8 cellular contexts compared by ENCODE assay signal in genomic region chr3:149247929-149248691, GRCh38. TPM values are rescaled to one million over a fixed set of nuclear protein-coding genes. Genes with fewer than 3 reads are reported as not detected.
A peak's percentile ranks its signal among the peaks of the same experiment; 100 is the strongest.
DNase-seq lines count a peak whose midpoint lies in the region; ATAC-seq, FAIRE-seq and TF ChIP-seq lines count a peak whose summit lies in the region.

No MANE protein-coding gene starts in this region.

- H3K36me3 ChIP-seq in left ventricle myocardium inferior, result no peaks in the 10 kb centered on the region
- no peaks in the 10 kb centered on the region for H3K36me3 ChIP-seq in pancreas
- H3K36me3 ChIP-seq in MG63, result no peaks in the 10 kb centered on the region

- ATAC-seq in Right ventricle myocardium inferior (no peak), HG03064 (IDR thresholded peaks at IDR 0.05; ENCODE audit: low read depth, unreplicated experiment) (peak; percentile 47), pancreas (peak; percentile 29 to 79 (median 64))

- peak overlapping the region; percentile 82 for H3K27ac Mint-ChIP-seq in activated T-cell treated with anti-CD3 and anti-CD28 coated beads, Interleukin-2, amount 50 U/mL, for 24 hours

- TF ChIP-seq CTCF in left ventricle myocardium inferior (IDR thresholded peaks at IDR 0.05; ENCODE audit: borderline replicate concordance), result no peak
- no peak for TF ChIP-seq CTCF in pancreas (IDR thresholded peaks at IDR 0.05)

- intact Hi-C loops in left ventricle myocardium inferior (cut with micrococcal nuclease) (no loop called here), Right ventricle myocardium inferior (cut with DNase I) (no loop called here), pancreas (cut with DNase I) (no loop called here)

- H3K9me3 ChIP-seq in left ventricle myocardium inferior (replicated peaks) (no peaks in the 10 kb centered on the region), pancreas (no peaks in the 10 kb centered on the region), MG63 (no peaks in the 10 kb centered on the region)

- H3K4me1 ChIP-seq in left ventricle myocardium inferior (peaks cover 26% of the 10 kb centered on the region), pancreas (peaks cover 12 to 44% (median 30%) of the 10 kb centered on the region in 3 donors)

- H3K4me3 ChIP-seq in left ventricle myocardium inferior (no peak overlapping the region), pancreas (no peak overlapping the region), MG63 (no peak overlapping the region)

- H3K4me3 Mint-ChIP-seq in activated T-cell treated with anti-CD3 and anti-CD28 coated beads, Interleukin-2, amount 50 U/mL, for 24 hours, result peak overlapping the region; percentile 19

- H3K27ac ChIP-seq in left ventricle myocardium inferior (replicated peaks) (peak overlapping the region; percentile 34), pancreas (peak overlapping the region in 3 of 4 donors; percentile 15 to 80 (median 51))

- H3K36me3 Mint-ChIP-seq in activated T-cell treated with anti-CD3 and anti-CD28 coated beads, Interleukin-2, amount 50 U/mL, for 24 hours (ENCODE audit: low read depth), result no peaks in the 10 kb centered on the region

- FAIRE-seq in pancreas (lab: Jason Lieb, UNC) (no peak), urothelium cell line (lab: Jason Lieb, UNC) (no peak)

- H3K4me1 Mint-ChIP-seq in activated T-cell treated with anti-CD3 and anti-CD28 coated beads, Interleukin-2, amount 50 U/mL, for 24 hours (ENCODE audit: low read depth), result peaks cover 32% of the 10 kb centered on the region

- H3K27me3 ChIP-seq in left ventricle myocardium inferior (ENCODE audit: low read depth) (no peaks in the 10 kb centered on the region), pancreas (no peaks in the 10 kb centered on the region), MG63 (no peaks in the 10 kb centered on the region)

- DNase-seq in left ventricle myocardium inferior (no peak), Right ventricle myocardium inferior (ENCODE audit: missing footprints) (no peak), pancreas (peak in 1 of 6 donors; percentile 30), urothelium cell line (ENCODE audit: low spot score) (no peak), MG63 (no peak), amniotic stem cell (lab: John Stamatoyannopoulos, UW) (no peak)
- no peak for DNase-seq in activated T-cell treated with anti-CD3 and anti-CD28 coated beads, Interleukin-2, amount 50 U/mL, for 24 hours

- H3K27me3 Mint-ChIP-seq in activated T-cell treated with anti-CD3 and anti-CD28 coated beads, Interleukin-2, amount 50 U/mL, for 24 hours, result peaks cover 10% of the 10 kb centered on the region

- no peaks in the 10 kb centered on the region for H3K9me3 Mint-ChIP-seq in activated T-cell treated with anti-CD3 and anti-CD28 coated beads, Interleukin-2, amount 50 U/mL, for 24 hours

- WGBS in pancreas, 2 donors, result 37 to 43% methylated on average over 5 of the region's 5 CpGs

RNA-seq across cellular contexts. Expression of gene CP, which starts 26.5 kb away (rescaled TPM):
- total RNA-seq in left ventricle myocardium inferior, result 6.2 TPM
- total RNA-seq in Right ventricle myocardium inferior, result 3.4 TPM
- 10 to 100 TPM in 2 of 6 donors, 1 to 10 TPM in 3, under 1 TPM in 1; 0.60 to 19.6 (median 1.8) TPM for total RNA-seq in pancreas
- polyA plus RNA-seq in pancreas, result 1 to 10 TPM; 2.4 to 3.7 TPM
- not detected in 2 replicates for total RNA-seq in MG63 (2014; rRNA removed; shearing (Covaris generic); ENCODE audit: low replicate concordance)
